ENCODE assay signal across 1 cellular context in genomic region chr3:9361691-9362388, GRCh38.
TF ChIP-seq lines count a peak whose summit lies in the region.

No MANE protein-coding gene starts in this region.

TF ChIP-seq in GM12878, 131 proteins besides CTCF, POLR2A, EP300 and RAD21:
- TF ChIP-seq NKRF (conservative IDR thresholded peaks at IDR 0.05) (no peak), RBBP5 (conservative IDR thresholded peaks at IDR 0.05) (no peak), HSF1 (IDR thresholded peaks at IDR 0.05; ENCODE audit: low read depth, low read length) (no peak), RFX5 (IDR thresholded peaks at IDR 0.05; ENCODE audit: low read depth, low read length) (no peak), CUX1 (IDR thresholded peaks at IDR 0.05; ENCODE audit: insufficient replicate concordance, low read depth, low read length) (no peak), MXI1 (IDR thresholded peaks at IDR 0.05; ENCODE audit: low read depth, low read length) (no peak), CBFB (IDR thresholded peaks at IDR 0.05; ENCODE audit: low read depth) (no peak), ATF7 (IDR thresholded peaks at IDR 0.05; ENCODE audit: low read depth) (no peak), SREBF2 (IDR thresholded peaks at IDR 0.05; ENCODE audit: low read length) (no peak), JUNB (IDR thresholded peaks at IDR 0.05) (no peak), ZNF274 (IDR thresholded peaks at IDR 0.05; ENCODE audit: insufficient read depth, insufficient read length) (no peak), RB1 (IDR thresholded peaks at IDR 0.05; ENCODE audit: borderline replicate concordance) (no peak), SP1 (IDR thresholded peaks at IDR 0.05; ENCODE audit: low read depth, low read length) (no peak), TCF7 (IDR thresholded peaks at IDR 0.05; ENCODE audit: borderline replicate concordance) (no peak), KLF5 (IDR thresholded peaks at IDR 0.05; ENCODE audit: partially characterized antibody) (no peak)
- TF ChIP-seq, protein P1, sequence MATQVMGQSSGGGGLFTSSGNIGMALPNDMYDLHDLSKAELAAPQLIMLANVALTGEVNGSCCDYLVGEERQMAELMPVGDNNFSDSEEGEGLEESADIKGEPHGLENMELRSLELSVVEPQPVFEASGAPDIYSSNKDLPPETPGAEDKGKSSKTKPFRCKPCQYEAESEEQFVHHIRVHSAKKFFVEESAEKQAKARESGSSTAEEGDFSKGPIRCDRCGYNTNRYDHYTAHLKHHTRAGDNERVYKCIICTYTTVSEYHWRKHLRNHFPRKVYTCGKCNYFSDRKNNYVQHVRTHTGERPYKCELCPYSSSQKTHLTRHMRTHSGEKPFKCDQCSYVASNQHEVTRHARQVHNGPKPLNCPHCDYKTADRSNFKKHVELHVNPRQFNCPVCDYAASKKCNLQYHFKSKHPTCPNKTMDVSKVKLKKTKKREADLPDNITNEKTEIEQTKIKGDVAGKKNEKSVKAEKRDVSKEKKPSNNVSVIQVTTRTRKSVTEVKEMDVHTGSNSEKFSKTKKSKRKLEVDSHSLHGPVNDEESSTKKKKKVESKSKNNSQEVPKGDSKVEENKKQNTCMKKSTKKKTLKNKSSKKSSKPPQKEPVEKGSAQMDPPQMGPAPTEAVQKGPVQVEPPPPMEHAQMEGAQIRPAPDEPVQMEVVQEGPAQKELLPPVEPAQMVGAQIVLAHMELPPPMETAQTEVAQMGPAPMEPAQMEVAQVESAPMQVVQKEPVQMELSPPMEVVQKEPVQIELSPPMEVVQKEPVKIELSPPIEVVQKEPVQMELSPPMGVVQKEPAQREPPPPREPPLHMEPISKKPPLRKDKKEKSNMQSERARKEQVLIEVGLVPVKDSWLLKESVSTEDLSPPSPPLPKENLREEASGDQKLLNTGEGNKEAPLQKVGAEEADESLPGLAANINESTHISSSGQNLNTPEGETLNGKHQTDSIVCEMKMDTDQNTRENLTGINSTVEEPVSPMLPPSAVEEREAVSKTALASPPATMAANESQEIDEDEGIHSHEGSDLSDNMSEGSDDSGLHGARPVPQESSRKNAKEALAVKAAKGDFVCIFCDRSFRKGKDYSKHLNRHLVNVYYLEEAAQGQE (IDR thresholded peaks at IDR 0.05; ENCODE audit: low read depth, low read length) = no peak
- TF ChIP-seq, protein P2, sequence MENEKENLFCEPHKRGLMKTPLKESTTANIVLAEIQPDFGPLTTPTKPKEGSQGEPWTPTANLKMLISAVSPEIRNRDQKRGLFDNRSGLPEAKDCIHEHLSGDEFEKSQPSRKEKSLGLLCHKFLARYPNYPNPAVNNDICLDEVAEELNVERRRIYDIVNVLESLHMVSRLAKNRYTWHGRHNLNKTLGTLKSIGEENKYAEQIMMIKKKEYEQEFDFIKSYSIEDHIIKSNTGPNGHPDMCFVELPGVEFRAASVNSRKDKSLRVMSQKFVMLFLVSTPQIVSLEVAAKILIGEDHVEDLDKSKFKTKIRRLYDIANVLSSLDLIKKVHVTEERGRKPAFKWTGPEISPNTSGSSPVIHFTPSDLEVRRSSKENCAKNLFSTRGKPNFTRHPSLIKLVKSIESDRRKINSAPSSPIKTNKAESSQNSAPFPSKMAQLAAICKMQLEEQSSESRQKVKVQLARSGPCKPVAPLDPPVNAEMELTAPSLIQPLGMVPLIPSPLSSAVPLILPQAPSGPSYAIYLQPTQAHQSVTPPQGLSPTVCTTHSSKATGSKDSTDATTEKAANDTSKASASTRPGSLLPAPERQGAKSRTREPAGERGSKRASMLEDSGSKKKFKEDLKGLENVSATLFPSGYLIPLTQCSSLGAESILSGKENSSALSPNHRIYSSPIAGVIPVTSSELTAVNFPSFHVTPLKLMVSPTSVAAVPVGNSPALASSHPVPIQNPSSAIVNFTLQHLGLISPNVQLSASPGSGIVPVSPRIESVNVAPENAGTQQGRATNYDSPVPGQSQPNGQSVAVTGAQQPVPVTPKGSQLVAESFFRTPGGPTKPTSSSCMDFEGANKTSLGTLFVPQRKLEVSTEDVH (IDR thresholded peaks at IDR 0.05; ENCODE audit: low read depth, partially characterized antibody) = no peak
- TF ChIP-seq, protein P3, sequence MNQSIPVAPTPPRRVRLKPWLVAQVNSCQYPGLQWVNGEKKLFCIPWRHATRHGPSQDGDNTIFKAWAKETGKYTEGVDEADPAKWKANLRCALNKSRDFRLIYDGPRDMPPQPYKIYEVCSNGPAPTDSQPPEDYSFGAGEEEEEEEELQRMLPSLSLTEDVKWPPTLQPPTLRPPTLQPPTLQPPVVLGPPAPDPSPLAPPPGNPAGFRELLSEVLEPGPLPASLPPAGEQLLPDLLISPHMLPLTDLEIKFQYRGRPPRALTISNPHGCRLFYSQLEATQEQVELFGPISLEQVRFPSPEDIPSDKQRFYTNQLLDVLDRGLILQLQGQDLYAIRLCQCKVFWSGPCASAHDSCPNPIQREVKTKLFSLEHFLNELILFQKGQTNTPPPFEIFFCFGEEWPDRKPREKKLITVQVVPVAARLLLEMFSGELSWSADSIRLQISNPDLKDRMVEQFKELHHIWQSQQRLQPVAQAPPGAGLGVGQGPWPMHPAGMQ (IDR thresholded peaks at IDR 0.05; ENCODE audit: borderline replicate concordance) = no peak
- TF ChIP-seq, protein P4, sequence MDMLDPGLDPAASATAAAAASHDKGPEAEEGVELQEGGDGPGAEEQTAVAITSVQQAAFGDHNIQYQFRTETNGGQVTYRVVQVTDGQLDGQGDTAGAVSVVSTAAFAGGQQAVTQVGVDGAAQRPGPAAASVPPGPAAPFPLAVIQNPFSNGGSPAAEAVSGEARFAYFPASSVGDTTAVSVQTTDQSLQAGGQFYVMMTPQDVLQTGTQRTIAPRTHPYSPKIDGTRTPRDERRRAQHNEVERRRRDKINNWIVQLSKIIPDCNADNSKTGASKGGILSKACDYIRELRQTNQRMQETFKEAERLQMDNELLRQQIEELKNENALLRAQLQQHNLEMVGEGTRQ (IDR thresholded peaks at IDR 0.05; ENCODE audit: borderline replicate concordance, low read depth, low read length) = no peak
- TF ChIP-seq, protein P5, sequence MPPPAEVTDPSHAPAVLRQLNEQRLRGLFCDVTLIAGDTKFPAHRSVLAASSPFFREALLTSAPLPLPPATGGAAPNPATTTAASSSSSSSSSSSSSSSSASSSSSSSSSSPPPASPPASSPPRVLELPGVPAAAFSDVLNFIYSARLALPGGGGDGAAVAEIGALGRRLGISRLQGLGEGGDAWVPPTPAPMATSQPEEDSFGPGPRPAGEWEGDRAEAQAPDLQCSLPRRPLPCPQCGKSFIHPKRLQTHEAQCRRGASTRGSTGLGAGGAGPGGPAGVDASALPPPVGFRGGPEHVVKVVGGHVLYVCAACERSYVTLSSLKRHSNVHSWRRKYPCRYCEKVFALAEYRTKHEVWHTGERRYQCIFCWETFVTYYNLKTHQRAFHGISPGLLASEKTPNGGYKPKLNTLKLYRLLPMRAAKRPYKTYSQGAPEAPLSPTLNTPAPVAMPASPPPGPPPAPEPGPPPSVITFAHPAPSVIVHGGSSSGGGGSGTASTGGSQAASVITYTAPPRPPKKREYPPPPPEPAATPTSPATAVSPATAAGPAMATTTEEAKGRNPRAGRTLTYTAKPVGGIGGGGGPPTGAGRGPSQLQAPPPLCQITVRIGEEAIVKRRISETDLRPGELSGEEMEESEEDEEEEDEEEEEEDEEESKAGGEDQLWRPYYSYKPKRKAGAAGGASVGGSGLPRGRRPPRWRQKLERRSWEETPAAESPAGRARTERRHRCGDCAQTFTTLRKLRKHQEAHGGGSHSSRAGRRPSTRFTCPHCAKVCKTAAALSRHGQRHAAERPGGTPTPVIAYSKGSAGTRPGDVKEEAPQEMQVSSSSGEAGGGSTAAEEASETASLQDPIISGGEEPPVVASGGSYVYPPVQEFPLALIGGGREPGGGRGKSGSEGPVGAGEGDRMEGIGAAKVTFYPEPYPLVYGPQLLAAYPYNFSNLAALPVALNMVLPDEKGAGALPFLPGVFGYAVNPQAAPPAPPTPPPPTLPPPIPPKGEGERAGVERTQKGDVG (CRISPR knock-in tag; IDR thresholded peaks at IDR 0.05) = no peak
